ENCODE assay signal across 18 cellular contexts in genomic region chr14:35296505-35296904, GRCh38. TPM values are rescaled to one million over a fixed set of nuclear protein-coding genes. Genes with fewer than 3 reads are reported as not detected.
DNase-seq lines count a peak whose midpoint lies in the region; ATAC-seq and TF ChIP-seq lines count a peak whose summit lies in the region.
"Had no signal": no experiment of that assay in that cellular context is flagged by ENCODE, and none has a peak within 500 bp of the region (broad histone marks: within the 10 kb centered on the region; RNA-seq: fewer than 3 reads in every experiment).

No MANE protein-coding gene starts in this region.

- POLR2A ChIA-PET in A673 (lab: Charles Lee; ENCODE audit: low non-redundant PET), result no interaction called here

- no peaks in the 10 kb centered on the region for H3K27me3 ChIP-seq in A673 (replicated peaks; ENCODE audit: insufficient read depth, low read depth, low read length, poor library complexity)
- no peaks in the 10 kb centered on the region for H3K27me3 ChIP-seq in BLaER1
- no peaks in the 10 kb centered on the region for H3K27me3 ChIP-seq in sigmoid colon
- H3K27me3 ChIP-seq: ascending aorta, transverse colon had no signal

- peaks cover 76% of the 10 kb centered on the region for H4K20me1 ChIP-seq in BLaER1

- H3K9me3 ChIP-seq in A673 (ENCODE audit: low read depth, low read length, poor library complexity, severe bottlenecking), result no peaks in the 10 kb centered on the region
- no peaks in the 10 kb centered on the region for H3K9me3 ChIP-seq in BLaER1
- no peaks in the 10 kb centered on the region for H3K9me3 ChIP-seq in sigmoid colon
- H3K9me3 ChIP-seq: ascending aorta, transverse colon had no signal

- WGBS in sigmoid colon, 2 donors, result 85 to 93% methylated on average over 3 of the region's 3 CpGs

- intact Hi-C loops in A673 (cut with micrococcal nuclease; ENCODE audit: unreplicated experiment) (loop anchor here (10.0 kb wide), 1 partner anchor 172 kb away; the partner anchor contains the start of genes PPP2R3C and PRORP), sigmoid colon (cut with DNase I) (loop anchor here (10.0 kb wide), 1 partner anchor 252 kb away; the partner anchor contains the start of gene FAM177A1)
- intact Hi-C loops in dendritic cell treated with granulocyte-macrophage colony-stimulating factor and Interleukin-4, amounts not matched to agents 40 ng/mL and 50 ng/mL, for 4 days (cut with micrococcal nuclease), result loop anchor here (2.0 to 10.0 kb wide), 2 partner anchors 48 to 108 kb away; partner anchors contain the start of gene NFKBIA

- peak overlapping the region; percentile 92 for H3K4me2 ChIP-seq in BLaER1

- H3K9ac ChIP-seq in BLaER1, result peak overlapping the region; percentile 98
- H3K9ac ChIP-seq: parathyroid adenoma had no signal

- no peak for ATAC-seq in GM19351 (IDR thresholded peaks at IDR 0.05; ENCODE audit: unreplicated experiment)
- ATAC-seq: activated CD4-positive, CD25-positive, alpha-beta regulatory T cell treated with anti-CD3 and anti-CD28 coated beads, Interleukin-2, amount 50 U/mL, for 24 hours; left lobe of liver had no signal

- H3K36me3 Mint-ChIP-seq in dendritic cell treated with granulocyte-macrophage colony-stimulating factor and Interleukin-4, amounts not matched to agents 40 ng/mL and 50 ng/mL, for 4 days (ENCODE audit: low read depth), result peaks cover 24% of the 10 kb centered on the region

- H3K4me3 ChIP-seq in A673 (ENCODE audit: low read depth, low read length, poor library complexity, severe bottlenecking) (no peak overlapping the region), BLaER1 (peak overlapping the region; percentile 84), sigmoid colon (no peak overlapping the region)
- H3K4me3 ChIP-seq: ascending aorta, skin epidermis, transverse colon had no signal

- H3K36me3 ChIP-seq in A673 (ENCODE audit: insufficient read depth, low read length, poor library complexity, severe bottlenecking) (no peaks in the 10 kb centered on the region), BLaER1 (peaks cover 66% of the 10 kb centered on the region), sigmoid colon (no peaks in the 10 kb centered on the region)
- H3K36me3 ChIP-seq: ascending aorta, transverse colon had no signal

- TF ChIP-seq POLR2A in sigmoid colon (IDR thresholded peaks at IDR 0.05), result no peak

- H3K4me1 ChIP-seq in A673 (ENCODE audit: insufficient read depth, low read length, poor library complexity, severe bottlenecking) (peaks cover 21% of the 10 kb centered on the region), BLaER1 (peaks cover 67% of the 10 kb centered on the region), sigmoid colon (peaks cover 0 to 62% (median 46%) of the 10 kb centered on the region in 4 donors)

- no peak overlapping the region for H3K4me3 Mint-ChIP-seq in dendritic cell treated with granulocyte-macrophage colony-stimulating factor and Interleukin-4, amounts not matched to agents 40 ng/mL and 50 ng/mL, for 4 days

- H3K27ac ChIP-seq in A673 (ENCODE audit: low read depth, low read length, poor library complexity, severe bottlenecking) (peak overlapping the region; percentile 38), BLaER1 (peak overlapping the region; percentile 96; the same call in 1 of the 2 replicates), sigmoid colon (no peak overlapping the region)
- H3K27ac ChIP-seq: ascending aorta, parathyroid adenoma had no signal

- H3K27ac Mint-ChIP-seq in dendritic cell treated with granulocyte-macrophage colony-stimulating factor and Interleukin-4, amounts not matched to agents 40 ng/mL and 50 ng/mL, for 4 days, result peak overlapping the region; percentile 82

- H3K4me1 Mint-ChIP-seq in dendritic cell treated with granulocyte-macrophage colony-stimulating factor and Interleukin-4, amounts not matched to agents 40 ng/mL and 50 ng/mL, for 4 days (ENCODE audit: low read depth), result peaks cover 57% of the 10 kb centered on the region

- TF ChIP-seq EP300 in sigmoid colon (IDR thresholded peaks at IDR 0.05), result no peak

- no peaks in the 10 kb centered on the region for H3K9me3 Mint-ChIP-seq in dendritic cell treated with granulocyte-macrophage colony-stimulating factor and Interleukin-4, amounts not matched to agents 40 ng/mL and 50 ng/mL, for 4 days

- DNase-seq in A673 (ENCODE audit: low spot score) (no peak), NCI-H460 (ENCODE audit: extremely low read depth, low read depth) (peak; percentile 36), NCI-H1048 (lab: John Stamatoyannopoulos, UW) (no peak), sigmoid colon (no peak)
- DNase-seq: C1 segment of cervical spinal cord, DMS79 treated with DMSO at 0.1 percent for 48 hours, foreskin melanocyte, NCI-H1092 treated with DMSO at 0.1 percent for 48 hours, NCI-H2171 treated with DMSO at 0.1 percent for 48 hours, transverse colon had no signal

- no peaks in the 10 kb centered on the region for H3K27me3 Mint-ChIP-seq in dendritic cell treated with granulocyte-macrophage colony-stimulating factor and Interleukin-4, amounts not matched to agents 40 ng/mL and 50 ng/mL, for 4 days

- CTCF ChIA-PET in A673 (lab: Charles Lee), result no interaction called here

- no peak for TF ChIP-seq CTCF in A673 (conservative IDR thresholded peaks at IDR 0.05; ENCODE audit: low read depth, low read length)
- no peak for TF ChIP-seq CTCF in sigmoid colon (IDR thresholded peaks at IDR 0.05)

- BruUV-seq in A673 (replicated peaks; lab: Mats Ljungman, UMichigan), result no TSS peak

RNA-seq across cellular contexts. Expression of gene PSMA6, which starts 4.3 kb away (rescaled TPM):
- total RNA-seq in A673 (2021) (364 and 392 TPM in 2 replicates), sigmoid colon (100 to 1,000 TPM; 104 to 203 (median 169) TPM)
- 368 and 369 TPM in 2 replicates for total RNA-seq in NCI-H460 (2014; rRNA removed; shearing (Covaris generic))
- 241 and 252 TPM in 2 replicates for polyA plus RNA-seq in NCI-H460 (2014; cell fraction: nucleus; rRNA removed)
- polyA plus RNA-seq in sigmoid colon, result 100 to 1,000 TPM; 240 to 344 (median 257) TPM

Comparison
In these comparisons a context has a peak if more than half of its experiments do, and no peak if none do; other contexts are left out.
1. H3K27ac ChIP-seq: peak in A673 (single experiment) and BLaER1 (single experiment); none in sigmoid colon (0 of 4).